Comparison of ENCODE assay signal across 11 cellular contexts in genomic region chr14:93712838-93713724, GRCh38.
DNase-seq lines count a peak whose midpoint lies in the region; TF ChIP-seq lines count a peak whose summit lies in the region.
"Had no signal": no experiment of that assay in that cellular context is flagged by ENCODE, and none has a peak within 500 bp of the region (broad histone marks: within the 10 kb centered on the region; RNA-seq: fewer than 3 reads in every experiment).

No MANE protein-coding gene starts in this region.

- no peaks in the 10 kb centered on the region for H3K27me3 Mint-ChIP-seq in endodermal cell (ENCODE audit: insufficient read depth)

- 92% methylated on average over 12 to 18 of the region's 18 CpGs for WGBS in endodermal cell (ENCODE audit: insufficient coverage in 1 of 2, insufficient read length in 1 of 2), 2 experiments
- 72 to 81% methylated on average over 18 of the region's 18 CpGs for WGBS in sigmoid colon, 2 donors
- WGBS in smooth muscle cell (ENCODE audit: low lambda C conversion rate): 65% methylated on average over 18 of the region's 18 CpGs
- 65% methylated on average over 18 of the region's 18 CpGs for WGBS in prostate gland

- TF ChIP-seq POLR2A in sigmoid colon (IDR thresholded peaks at IDR 0.05): no peak
- no peak for TF ChIP-seq POLR2A in prostate gland (IDR thresholded peaks at IDR 0.05)

- H3K4me3 Mint-ChIP-seq in endodermal cell: no peak overlapping the region
- H3K4me3 Mint-ChIP-seq: T-cell had no signal

- no peaks in the 10 kb centered on the region for H3K36me3 Mint-ChIP-seq in endodermal cell (ENCODE audit: low read depth)
- H3K36me3 Mint-ChIP-seq: T-cell had no signal

- peak overlapping the region; percentile 49 for H3K27ac Mint-ChIP-seq in endodermal cell
- H3K27ac Mint-ChIP-seq: T-cell had no signal

- TF ChIP-seq CTCF in endodermal cell (conservative IDR thresholded peaks at IDR 0.05) (no peak), sigmoid colon (IDR thresholded peaks at IDR 0.05) (no peak), smooth muscle cell (IDR thresholded peaks at IDR 0.05; ENCODE audit: borderline replicate concordance, insufficient read depth, poor library complexity, severe bottlenecking) (no peak), prostate gland (IDR thresholded peaks at IDR 0.05) (no peak)

- H3K27me3 ChIP-seq in endodermal cell (ENCODE audit: control insufficient read depth, insufficient read depth, low read length, poor library complexity, severe bottlenecking): no peaks in the 10 kb centered on the region
- peaks cover 0 to 4% (median 0%) of the 10 kb centered on the region in 3 donors for H3K27me3 ChIP-seq in sigmoid colon
- H3K27me3 ChIP-seq in smooth muscle cell (ENCODE audit: low read depth): no peaks in the 10 kb centered on the region
- H3K27me3 ChIP-seq in prostate gland (replicated peaks; ENCODE audit: insufficient read depth): no peaks in the 10 kb centered on the region

- H3K79me2 ChIP-seq in smooth muscle cell (ENCODE audit: low read depth): no peaks in the 10 kb centered on the region

- H3K27ac ChIP-seq in endodermal cell (ENCODE audit: low read depth, low read length): no peak overlapping the region
- no peak overlapping the region for H3K27ac ChIP-seq in sigmoid colon
- H3K27ac ChIP-seq in smooth muscle cell (ENCODE audit: low read depth): no peak overlapping the region
- no peak overlapping the region for H3K27ac ChIP-seq in prostate gland

- H4K20me1 ChIP-seq in smooth muscle cell (ENCODE audit: low read depth): no peaks in the 10 kb centered on the region

- DNase-seq in NCI-H2171 treated with DMSO at 0.1 percent for 48 hours (lab: John Stamatoyannopoulos, UW) (peak; percentile 56), NCI-H2171 (lab: John Stamatoyannopoulos, UW) (no peak), NCI-H69 (lab: John Stamatoyannopoulos, UW) (peak; percentile 83), endodermal cell (peak; percentile 40), sigmoid colon (peak; percentile 49), NCI-H2029 treated with DMSO at 0.1 percent for 48 hours (lab: John Stamatoyannopoulos, UW) (no peak), smooth muscle cell (lab: John Stamatoyannopoulos, UW; ENCODE audit: unreplicated experiment) (no peak), prostate gland (ENCODE audit: low spot score) (no peak)
- DNase-seq: mesenchymal stem cell, NCI-H1048, T-cell had no signal

- H3K9ac ChIP-seq in endodermal cell (ENCODE audit: extremely low read depth, low read length, poor library complexity, severe bottlenecking): no peak overlapping the region
- H3K9ac ChIP-seq in smooth muscle cell (ENCODE audit: low read depth): no peak overlapping the region

- H3K36me3 ChIP-seq in endodermal cell (ENCODE audit: control insufficient read depth, insufficient read depth, low read length) (no peaks in the 10 kb centered on the region), sigmoid colon (no peaks in the 10 kb centered on the region), smooth muscle cell (ENCODE audit: low read depth) (no peaks in the 10 kb centered on the region), prostate gland (no peaks in the 10 kb centered on the region)

- no peak for TF ChIP-seq EP300 in sigmoid colon (IDR thresholded peaks at IDR 0.05)

- no peak overlapping the region for H3K4me2 ChIP-seq in smooth muscle cell

- peaks cover 19% of the 10 kb centered on the region for H3K4me1 Mint-ChIP-seq in endodermal cell
- H3K4me1 Mint-ChIP-seq: T-cell had no signal

- H3F3A ChIP-seq in smooth muscle cell (ENCODE audit: low read depth): no peaks in the 10 kb centered on the region

- H3K9me3 Mint-ChIP-seq in endodermal cell: no peaks in the 10 kb centered on the region
- H3K9me3 Mint-ChIP-seq: T-cell had no signal

- no peaks in the 10 kb centered on the region for H3K9me3 ChIP-seq in endodermal cell (ENCODE audit: control insufficient read depth, low read length)
- H3K9me3 ChIP-seq in sigmoid colon: no peaks in the 10 kb centered on the region
- no peaks in the 10 kb centered on the region for H3K9me3 ChIP-seq in smooth muscle cell (replicated peaks; ENCODE audit: low read depth)
- no peaks in the 10 kb centered on the region for H3K9me3 ChIP-seq in prostate gland

- no peak overlapping the region for H2AFZ ChIP-seq in smooth muscle cell (ENCODE audit: low read depth)

- H3K4me1 ChIP-seq in endodermal cell (ENCODE audit: control insufficient read depth, insufficient read depth, low read length): peaks cover 9% of the 10 kb centered on the region
- no peaks in the 10 kb centered on the region for H3K4me1 ChIP-seq in sigmoid colon
- peaks cover 4% of the 10 kb centered on the region for H3K4me1 ChIP-seq in smooth muscle cell (ENCODE audit: low read depth)
- H3K4me1 ChIP-seq in prostate gland (replicated peaks): no peaks in the 10 kb centered on the region

- intact Hi-C loops in sigmoid colon (cut with DNase I): no loop called here
- intact Hi-C loops in prostate gland (cut with DNase I): no loop called here

- no peak overlapping the region for H3K4me3 ChIP-seq in endodermal cell (ENCODE audit: low read length)
- no peak overlapping the region for H3K4me3 ChIP-seq in sigmoid colon
- H3K4me3 ChIP-seq in smooth muscle cell: no peak overlapping the region
- H3K4me3 ChIP-seq in prostate gland: no peak overlapping the region

Comparison
In these comparisons a context has a peak if more than half of its experiments do, and no peak if none do; other contexts are left out.
1. DNase-seq: peak in NCI-H2171 treated with DMSO at 0.1 percent for 48 hours (single experiment), NCI-H69 (single experiment), endodermal cell (single experiment) and sigmoid colon (single experiment); none in NCI-H2171 (single experiment), NCI-H2029 treated with DMSO at 0.1 percent for 48 hours (single experiment), smooth muscle cell (single experiment) and prostate gland (single experiment).